8 cellular contexts compared by ENCODE assay signal in genomic region chr11:128632151-128632791, GRCh38. TPM values are rescaled to one million over a fixed set of nuclear protein-coding genes. Genes with fewer than 3 reads are reported as not detected.
DNase-seq lines count a peak whose midpoint lies in the region; ATAC-seq and TF ChIP-seq lines count a peak whose summit lies in the region.

No MANE protein-coding gene starts in this region.

- H3K4me2 ChIP-seq in PC-9 = no peak overlapping the region

- H3K27me3 Mint-ChIP-seq in HFFc6 (ENCODE audit: insufficient read depth) = peaks cover 4% of the 10 kb centered on the region
- no peaks in the 10 kb centered on the region for H3K27me3 Mint-ChIP-seq in activated naive CD8-positive, alpha-beta T cell treated with anti-CD3 and anti-CD28 coated beads, Interleukin-2, amount 50 U/mL, for 24 hours

- no peak overlapping the region for H3K27ac Mint-ChIP-seq in HFFc6
- no peak overlapping the region for H3K27ac Mint-ChIP-seq in activated naive CD8-positive, alpha-beta T cell treated with anti-CD3 and anti-CD28 coated beads, Interleukin-2, amount 50 U/mL, for 24 hours
- H3K27ac Mint-ChIP-seq in stimulated activated effector memory CD8-positive, alpha-beta T cell treated with anti-CD3 and anti-CD28 coated beads, Interleukin-12 subunit alpha, Interleukin-12 subunit beta, amount 100 ng/mL, for 72 hours = peak overlapping the region; percentile 51

- TF ChIP-seq CTCF in HFFc6 (IDR thresholded peaks at IDR 0.05) = peak; percentile 82
- TF ChIP-seq CTCF in PC-9 (conservative IDR thresholded peaks at IDR 0.05) = peak; percentile 65

- POLR2A ChIA-PET in PC-9 (lab: Charles Lee; ENCODE audit: unreplicated experiment) = no interaction called here

- H3K79me2 ChIP-seq in PC-9 (ENCODE audit: low read depth) = no peaks in the 10 kb centered on the region

- intact Hi-C loops in PC-9 (cut with micrococcal nuclease; ENCODE audit: unreplicated experiment) = loop anchor here (5.0 kb wide), 1 partner anchor 325 kb away; no protein-coding TSS in a partner anchor

- no peaks in the 10 kb centered on the region for H3K9me3 ChIP-seq in PC-9 (ENCODE audit: insufficient read depth, low read depth)

- no peak for ATAC-seq in activated naive CD8-positive, alpha-beta T cell treated with anti-CD3 and anti-CD28 coated beads, Interleukin-2, amount 50 U/mL, for 24 hours
- no peak for ATAC-seq in stimulated activated effector memory CD8-positive, alpha-beta T cell treated with anti-CD3 and anti-CD28 coated beads, Interleukin-12 subunit alpha, Interleukin-12 subunit beta, amount 100 ng/mL, for 72 hours
- ATAC-seq in GM19328 (IDR thresholded peaks at IDR 0.05; ENCODE audit: unreplicated experiment) (no peak), GM21576 (IDR thresholded peaks at IDR 0.05; ENCODE audit: unreplicated experiment) (no peak)

- CTCF ChIA-PET in PC-9 (lab: Charles Lee) = interaction anchor here (0.6 to 1.2 kb wide), 3 partner anchors 324 to 474 kb away, joined by 3 to 6 read pairs (median 3); no protein-coding TSS in a partner anchor

- no peaks in the 10 kb centered on the region for H3K36me3 Mint-ChIP-seq in HFFc6 (ENCODE audit: low read depth)
- H3K36me3 Mint-ChIP-seq in activated naive CD8-positive, alpha-beta T cell treated with anti-CD3 and anti-CD28 coated beads, Interleukin-2, amount 50 U/mL, for 24 hours (ENCODE audit: low read depth) = no peaks in the 10 kb centered on the region
- peaks cover 11% of the 10 kb centered on the region for H3K36me3 Mint-ChIP-seq in stimulated activated effector memory CD8-positive, alpha-beta T cell treated with anti-CD3 and anti-CD28 coated beads, Interleukin-12 subunit alpha, Interleukin-12 subunit beta, amount 100 ng/mL, for 72 hours

- peaks cover 9% of the 10 kb centered on the region for H3K4me1 ChIP-seq in PC-9 (replicated peaks; ENCODE audit: insufficient read depth)

- no peak overlapping the region for H3K4me3 ChIP-seq in PC-9

- H3K27ac ChIP-seq in PC-9 = no peak overlapping the region

- no peak overlapping the region for H3K4me3 Mint-ChIP-seq in HFFc6
- no peak overlapping the region for H3K4me3 Mint-ChIP-seq in activated naive CD8-positive, alpha-beta T cell treated with anti-CD3 and anti-CD28 coated beads, Interleukin-2, amount 50 U/mL, for 24 hours
- H3K4me3 Mint-ChIP-seq in stimulated activated effector memory CD8-positive, alpha-beta T cell treated with anti-CD3 and anti-CD28 coated beads, Interleukin-12 subunit alpha, Interleukin-12 subunit beta, amount 100 ng/mL, for 72 hours = no peak overlapping the region

- no peak overlapping the region for H2AFZ ChIP-seq in PC-9

- no peaks in the 10 kb centered on the region for H3K9me3 Mint-ChIP-seq in HFFc6
- H3K9me3 Mint-ChIP-seq in activated naive CD8-positive, alpha-beta T cell treated with anti-CD3 and anti-CD28 coated beads, Interleukin-2, amount 50 U/mL, for 24 hours = no peaks in the 10 kb centered on the region
- H3K9me3 Mint-ChIP-seq in stimulated activated effector memory CD8-positive, alpha-beta T cell treated with anti-CD3 and anti-CD28 coated beads, Interleukin-12 subunit alpha, Interleukin-12 subunit beta, amount 100 ng/mL, for 72 hours = no peaks in the 10 kb centered on the region

- DNase-seq in ELF-1 (ENCODE audit: low read depth, low spot score) (peak; percentile 70), HFFc6 (peak; percentile 50), PC-9 (peak in 1 of 2 experiments; percentile 9), hepatic stellate cell (ENCODE audit: low spot score) (peak; percentile 63)
- DNase-seq in activated naive CD8-positive, alpha-beta T cell treated with anti-CD3 and anti-CD28 coated beads, Interleukin-2, amount 50 U/mL, for 24 hours = peak; percentile 56
- no peak for DNase-seq in stimulated activated effector memory CD8-positive, alpha-beta T cell treated with anti-CD3 and anti-CD28 coated beads, Interleukin-12 subunit alpha, Interleukin-12 subunit beta, amount 100 ng/mL, for 72 hours (ENCODE audit: low spot score in 2 of 2)

- H3K36me3 ChIP-seq in PC-9 (ENCODE audit: low read depth) = no peaks in the 10 kb centered on the region

- H3K27me3 ChIP-seq in PC-9 (ENCODE audit: insufficient read depth, low read depth) = no peaks in the 10 kb centered on the region

- H3F3A ChIP-seq in PC-9 (ENCODE audit: insufficient read depth, low read depth) = no peaks in the 10 kb centered on the region

- BruUV-seq in PC-9 (replicated peaks; lab: Mats Ljungman, UMichigan) = no TSS peak

- H4K20me1 ChIP-seq in PC-9 (ENCODE audit: insufficient read depth) = no peaks in the 10 kb centered on the region

- H3K4me1 Mint-ChIP-seq in HFFc6 (ENCODE audit: low read depth) = peaks cover 20% of the 10 kb centered on the region
- H3K4me1 Mint-ChIP-seq in activated naive CD8-positive, alpha-beta T cell treated with anti-CD3 and anti-CD28 coated beads, Interleukin-2, amount 50 U/mL, for 24 hours = peaks cover 48% of the 10 kb centered on the region
- peaks cover 59% of the 10 kb centered on the region for H3K4me1 Mint-ChIP-seq in stimulated activated effector memory CD8-positive, alpha-beta T cell treated with anti-CD3 and anti-CD28 coated beads, Interleukin-12 subunit alpha, Interleukin-12 subunit beta, amount 100 ng/mL, for 72 hours

- no peaks in the 10 kb centered on the region for H3K9me2 ChIP-seq in PC-9 (ENCODE audit: insufficient read depth)

RNA-seq across cellular contexts. Expression of gene ETS1, which starts 44.9 kb away (rescaled TPM):
- 10 to 100 TPM; 55.2 to 78.6 (median 73.2) TPM for total RNA-seq in HFFc6 (2021; fragmentation: NEBNext Ultra II Directional; extraction: Animal tissue kit (Norgen Biotek cat#: 25700))
- total RNA-seq in PC-9 (2021) = 18.9 and 23.3 TPM in 2 replicates

Comparison
In these comparisons a context has a peak if more than half of its experiments do, and no peak if none do; other contexts are left out.
1. DNase-seq: peak in ELF-1 (single experiment), HFFc6 (single experiment), activated naive CD8-positive, alpha-beta T cell treated with anti-CD3 and anti-CD28 coated beads, Interleukin-2, amount 50 U/mL, for 24 hours (single experiment) and hepatic stellate cell (single experiment); none in stimulated activated effector memory CD8-positive, alpha-beta T cell treated with anti-CD3 and anti-CD28 coated beads, Interleukin-12 subunit alpha, Interleukin-12 subunit beta, amount 100 ng/mL, for 72 hours (0 of 2).